ENCODE assay signal across 2 cellular contexts in the genomic region with DNA sequence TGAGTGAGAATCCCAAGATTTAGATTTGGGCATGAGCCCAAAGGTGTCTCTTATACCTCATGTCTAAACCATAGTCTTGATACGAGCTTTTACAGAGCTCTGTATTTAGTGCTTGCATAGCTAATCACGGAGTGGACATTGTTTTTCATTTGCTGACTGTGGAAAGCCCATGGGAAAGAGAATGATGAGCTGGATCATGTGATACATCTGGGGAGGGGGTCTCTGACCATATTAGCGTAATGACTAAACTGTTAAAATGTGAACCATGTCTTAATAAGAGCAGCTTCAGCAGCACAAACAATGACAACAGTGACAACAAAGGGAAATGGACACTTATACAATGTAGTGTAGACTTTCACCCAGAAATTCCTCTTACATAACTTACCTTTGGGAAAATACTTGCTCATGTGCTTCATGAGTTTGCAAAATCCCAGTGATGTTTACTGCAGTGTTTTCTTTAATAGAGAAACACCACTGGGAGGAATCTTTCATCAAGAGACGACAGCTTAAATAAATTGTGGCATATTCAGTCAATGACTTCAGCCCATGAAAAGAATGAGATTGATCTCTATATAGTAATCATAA.
A peak's percentile ranks its signal among the peaks of the same experiment; 100 is the strongest.
TF ChIP-seq lines count a peak whose summit lies in the region.

No MANE protein-coding gene starts in this region.

TF ChIP-seq in K562, 482 proteins besides CTCF, POLR2A, EP300 and RAD21:
- TF ChIP-seq, protein P1, sequence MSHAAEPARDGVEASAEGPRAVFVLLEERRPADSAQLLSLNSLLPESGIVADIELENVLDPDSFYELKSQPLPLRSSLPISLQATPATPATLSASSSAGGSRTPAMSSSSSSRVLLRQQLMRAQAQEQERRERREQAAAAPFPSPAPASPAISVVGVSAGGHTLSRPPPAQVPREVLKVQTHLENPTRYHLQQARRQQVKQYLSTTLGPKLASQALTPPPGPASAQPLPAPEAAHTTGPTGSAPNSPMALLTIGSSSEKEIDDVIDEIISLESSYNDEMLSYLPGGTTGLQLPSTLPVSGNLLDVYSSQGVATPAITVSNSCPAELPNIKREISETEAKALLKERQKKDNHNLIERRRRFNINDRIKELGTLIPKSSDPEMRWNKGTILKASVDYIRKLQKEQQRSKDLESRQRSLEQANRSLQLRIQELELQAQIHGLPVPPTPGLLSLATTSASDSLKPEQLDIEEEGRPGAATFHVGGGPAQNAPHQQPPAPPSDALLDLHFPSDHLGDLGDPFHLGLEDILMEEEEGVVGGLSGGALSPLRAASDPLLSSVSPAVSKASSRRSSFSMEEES (CRISPR knock-in tag; IDR thresholded peaks at IDR 0.05): peak; percentile 37; the same call in 1 of the 2 replicates
- TF ChIP-seq, protein P2, sequence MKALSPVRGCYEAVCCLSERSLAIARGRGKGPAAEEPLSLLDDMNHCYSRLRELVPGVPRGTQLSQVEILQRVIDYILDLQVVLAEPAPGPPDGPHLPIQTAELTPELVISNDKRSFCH (CRISPR knock-in tag; IDR thresholded peaks at IDR 0.05): no peak
- TF ChIP-seq, protein P2 (tag; IDR thresholded peaks at IDR 0.05): no peak

TF ChIP-seq in SK-N-SH treated with all-trans-retinoic acid at 6 μM for 48 hours, 23 proteins besides CTCF, POLR2A, EP300 and RAD21:
- TF ChIP-seq ZNF8 (CRISPR knock-in tag; IDR thresholded peaks at IDR 0.05) (no peak), PPARA (CRISPR knock-in tag; IDR thresholded peaks at IDR 0.05; ENCODE audit: borderline replicate concordance) (no peak), ZFP30 (CRISPR knock-in tag; IDR thresholded peaks at IDR 0.05) (no peak), GLIS3 (CRISPR knock-in tag; IDR thresholded peaks at IDR 0.05) (no peak), RARB (CRISPR knock-in tag; IDR thresholded peaks at IDR 0.05) (no peak), OSR1 (CRISPR knock-in tag; IDR thresholded peaks at IDR 0.05) (no peak), ZNF565 (CRISPR knock-in tag; conservative IDR thresholded peaks at IDR 0.05; ENCODE audit: low read depth) (no peak), BACH2 (CRISPR knock-in tag; IDR thresholded peaks at IDR 0.05; ENCODE audit: borderline replicate concordance) (no peak), ZC3H10 (CRISPR knock-in tag; IDR thresholded peaks at IDR 0.05) (no peak), TCF4 (CRISPR knock-in tag; IDR thresholded peaks at IDR 0.05; ENCODE audit: borderline replicate concordance) (no peak), ARNTL (CRISPR knock-in tag; IDR thresholded peaks at IDR 0.05; ENCODE audit: borderline replicate concordance, low read depth) (no peak)
- TF ChIP-seq, protein P3, sequence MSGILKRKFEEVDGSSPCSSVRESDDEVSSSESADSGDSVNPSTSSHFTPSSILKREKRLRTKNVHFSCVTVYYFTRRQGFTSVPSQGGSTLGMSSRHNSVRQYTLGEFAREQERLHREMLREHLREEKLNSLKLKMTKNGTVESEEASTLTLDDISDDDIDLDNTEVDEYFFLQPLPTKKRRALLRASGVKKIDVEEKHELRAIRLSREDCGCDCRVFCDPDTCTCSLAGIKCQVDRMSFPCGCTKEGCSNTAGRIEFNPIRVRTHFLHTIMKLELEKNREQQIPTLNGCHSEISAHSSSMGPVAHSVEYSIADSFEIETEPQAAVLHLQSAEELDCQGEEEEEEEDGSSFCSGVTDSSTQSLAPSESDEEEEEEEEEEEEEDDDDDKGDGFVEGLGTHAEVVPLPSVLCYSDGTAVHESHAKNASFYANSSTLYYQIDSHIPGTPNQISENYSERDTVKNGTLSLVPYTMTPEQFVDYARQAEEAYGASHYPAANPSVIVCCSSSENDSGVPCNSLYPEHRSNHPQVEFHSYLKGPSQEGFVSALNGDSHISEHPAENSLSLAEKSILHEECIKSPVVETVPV (CRISPR knock-in tag; IDR thresholded peaks at IDR 0.05): no peak
- TF ChIP-seq, protein P4, sequence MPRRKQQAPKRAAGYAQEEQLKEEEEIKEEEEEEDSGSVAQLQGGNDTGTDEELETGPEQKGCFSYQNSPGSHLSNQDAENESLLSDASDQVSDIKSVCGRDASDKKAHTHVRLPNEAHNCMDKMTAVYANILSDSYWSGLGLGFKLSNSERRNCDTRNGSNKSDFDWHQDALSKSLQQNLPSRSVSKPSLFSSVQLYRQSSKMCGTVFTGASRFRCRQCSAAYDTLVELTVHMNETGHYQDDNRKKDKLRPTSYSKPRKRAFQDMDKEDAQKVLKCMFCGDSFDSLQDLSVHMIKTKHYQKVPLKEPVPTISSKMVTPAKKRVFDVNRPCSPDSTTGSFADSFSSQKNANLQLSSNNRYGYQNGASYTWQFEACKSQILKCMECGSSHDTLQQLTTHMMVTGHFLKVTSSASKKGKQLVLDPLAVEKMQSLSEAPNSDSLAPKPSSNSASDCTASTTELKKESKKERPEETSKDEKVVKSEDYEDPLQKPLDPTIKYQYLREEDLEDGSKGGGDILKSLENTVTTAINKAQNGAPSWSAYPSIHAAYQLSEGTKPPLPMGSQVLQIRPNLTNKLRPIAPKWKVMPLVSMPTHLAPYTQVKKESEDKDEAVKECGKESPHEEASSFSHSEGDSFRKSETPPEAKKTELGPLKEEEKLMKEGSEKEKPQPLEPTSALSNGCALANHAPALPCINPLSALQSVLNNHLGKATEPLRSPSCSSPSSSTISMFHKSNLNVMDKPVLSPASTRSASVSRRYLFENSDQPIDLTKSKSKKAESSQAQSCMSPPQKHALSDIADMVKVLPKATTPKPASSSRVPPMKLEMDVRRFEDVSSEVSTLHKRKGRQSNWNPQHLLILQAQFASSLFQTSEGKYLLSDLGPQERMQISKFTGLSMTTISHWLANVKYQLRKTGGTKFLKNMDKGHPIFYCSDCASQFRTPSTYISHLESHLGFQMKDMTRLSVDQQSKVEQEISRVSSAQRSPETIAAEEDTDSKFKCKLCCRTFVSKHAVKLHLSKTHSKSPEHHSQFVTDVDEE (CRISPR knock-in tag; IDR thresholded peaks at IDR 0.05): no peak
- TF ChIP-seq, protein P5, sequence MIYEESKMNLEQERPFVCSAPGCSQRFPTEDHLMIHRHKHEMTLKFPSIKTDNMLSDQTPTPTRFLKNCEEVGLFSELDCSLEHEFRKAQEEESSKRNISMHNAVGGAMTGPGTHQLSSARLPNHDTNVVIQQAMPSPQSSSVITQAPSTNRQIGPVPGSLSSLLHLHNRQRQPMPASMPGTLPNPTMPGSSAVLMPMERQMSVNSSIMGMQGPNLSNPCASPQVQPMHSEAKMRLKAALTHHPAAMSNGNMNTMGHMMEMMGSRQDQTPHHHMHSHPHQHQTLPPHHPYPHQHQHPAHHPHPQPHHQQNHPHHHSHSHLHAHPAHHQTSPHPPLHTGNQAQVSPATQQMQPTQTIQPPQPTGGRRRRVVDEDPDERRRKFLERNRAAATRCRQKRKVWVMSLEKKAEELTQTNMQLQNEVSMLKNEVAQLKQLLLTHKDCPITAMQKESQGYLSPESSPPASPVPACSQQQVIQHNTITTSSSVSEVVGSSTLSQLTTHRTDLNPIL (CRISPR knock-in tag; IDR thresholded peaks at IDR 0.05; ENCODE audit: low read depth): no peak
- TF ChIP-seq, protein P6, sequence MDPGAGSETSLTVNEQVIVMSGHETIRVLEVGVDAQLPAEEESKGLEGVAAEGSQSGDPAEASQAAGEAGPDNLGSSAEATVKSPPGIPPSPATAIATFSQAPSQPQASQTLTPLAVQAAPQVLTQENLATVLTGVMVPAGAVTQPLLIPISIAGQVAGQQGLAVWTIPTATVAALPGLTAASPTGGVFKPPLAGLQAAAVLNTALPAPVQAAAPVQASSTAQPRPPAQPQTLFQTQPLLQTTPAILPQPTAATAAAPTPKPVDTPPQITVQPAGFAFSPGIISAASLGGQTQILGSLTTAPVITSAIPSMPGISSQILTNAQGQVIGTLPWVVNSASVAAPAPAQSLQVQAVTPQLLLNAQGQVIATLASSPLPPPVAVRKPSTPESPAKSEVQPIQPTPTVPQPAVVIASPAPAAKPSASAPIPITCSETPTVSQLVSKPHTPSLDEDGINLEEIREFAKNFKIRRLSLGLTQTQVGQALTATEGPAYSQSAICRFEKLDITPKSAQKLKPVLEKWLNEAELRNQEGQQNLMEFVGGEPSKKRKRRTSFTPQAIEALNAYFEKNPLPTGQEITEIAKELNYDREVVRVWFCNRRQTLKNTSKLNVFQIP (CRISPR knock-in tag; IDR thresholded peaks at IDR 0.05; ENCODE audit: borderline replicate concordance, low read depth): no peak
